ENCODE assay signal across 35 cellular contexts in the genomic region with DNA sequence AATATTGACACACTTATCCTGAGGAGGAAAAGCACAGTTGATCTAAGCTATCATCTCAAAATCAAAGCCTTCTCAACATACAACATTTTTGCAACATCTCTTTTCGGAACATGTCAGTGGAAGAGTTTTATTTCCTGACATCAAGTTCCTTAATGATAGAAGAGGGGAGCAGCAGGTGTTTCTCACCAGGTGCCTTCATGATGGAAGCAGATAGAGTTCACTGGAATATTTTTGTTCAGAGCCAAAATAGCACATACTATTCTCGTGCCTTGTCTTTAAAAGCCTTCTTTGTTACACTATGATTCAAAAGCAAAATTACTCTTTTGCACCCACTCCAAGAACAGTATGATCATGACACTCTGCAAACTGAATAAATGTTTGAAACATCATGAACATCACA.
"Had no signal": no experiment of that assay in that cellular context is flagged by ENCODE, and none has a peak within 500 bp of the region (broad histone marks: within the 10 kb centered on the region; RNA-seq: fewer than 3 reads in every experiment).

No MANE protein-coding gene starts in this region.

- DNase-seq: Karpas-422, Kasumi-1, MG63, MM.1S, MV-4-11, NCI-H1048, NCI-H1092, NCI-H1092 treated with DMSO at 0.1 percent for 48 hours, NCI-H1105, NCI-H1105 treated with DMSO at 0.1 percent for 48 hours, NCI-H1417, NCI-H1417 treated with DMSO at 0.1 percent for 48 hours, NCI-H1436, NCI-H1436 treated with DMSO at 0.1 percent for 48 hours, NCI-H146, NCI-H1694, NCI-H1694 treated with DMSO at 0.1 percent for 48 hours, NCI-H187, NCI-H187 treated with DMSO at 0.1 percent for 48 hours, NCI-H1930, NCI-H2029, NCI-H2029 treated with DMSO at 0.1 percent for 48 hours, NCI-H2081, NCI-H2081 treated with DMSO at 0.1 percent for 48 hours, NCI-H2107, NCI-H2171, NCI-H2171 treated with DMSO at 0.1 percent for 48 hours, NCI-H2227 treated with DMSO at 0.1 percent for 48 hours, NCI-H226, NCI-H345, NCI-H446 treated with DMSO at 0.1 percent for 48 hours, NCI-H510A, NCI-H510A treated with DMSO at 0.1 percent for 48 hours, NCI-H524, NCI-H524 treated with DMSO at 0.1 percent for 48 hours had no signal
